Comparison of ENCODE assay signal across 1 cellular context in genomic region chr20:574297-574942, GRCh38.
TF ChIP-seq lines count a peak whose summit lies in the region.

No MANE protein-coding gene starts in this region.

TF ChIP-seq in WTC11, 78 proteins besides CTCF, POLR2A, EP300 and RAD21 (continued from another document):
- peak; percentile 78; the same call in 1 of the 2 replicates for TF ChIP-seq ZNF281 (CRISPR knock-in tag; IDR thresholded peaks at IDR 0.05)
- no peak for TF ChIP-seq AFF4 (CRISPR knock-in tag; IDR thresholded peaks at IDR 0.05; ENCODE audit: borderline replicate concordance)
- TF ChIP-seq ESRRA (CRISPR knock-in tag; IDR thresholded peaks at IDR 0.05; ENCODE audit: borderline replicate concordance), result peak; percentile 90; the same call in 1 of the 2 replicates
- 0 out of 2 replicates have a peak, but pooled peaks have one; percentile 44 for TF ChIP-seq E2F5 (CRISPR knock-in tag; IDR thresholded peaks at IDR 0.05)
- peak; percentile 85 for TF ChIP-seq ZNF423 (CRISPR knock-in tag; IDR thresholded peaks at IDR 0.05)
- no peak for TF ChIP-seq HMGXB4 (CRISPR knock-in tag; IDR thresholded peaks at IDR 0.05)
- TF ChIP-seq JUN (CRISPR knock-in tag; IDR thresholded peaks at IDR 0.05), result no peak
- peak; percentile 46; the same call in 1 of the 2 replicates for TF ChIP-seq SP1 (CRISPR knock-in tag; conservative IDR thresholded peaks at IDR 0.05)
- peak; percentile 79; the same call in 1 of the 2 replicates for TF ChIP-seq FOXP4 (CRISPR knock-in tag; IDR thresholded peaks at IDR 0.05)
